In genomic region chr3:94483403-94483802, GRCh38 we compare ENCODE assay signal across 28 cellular contexts.
"Had no signal": no experiment of that assay in that cellular context is flagged by ENCODE, and none has a peak within 500 bp of the region (broad histone marks: within the 10 kb centered on the region; RNA-seq: fewer than 3 reads in every experiment).

No MANE protein-coding gene starts in this region.

- DNase-seq: stimulated activated CD4-positive, alpha-beta T cell treated with anti-CD3 and anti-CD28 coated beads, Interleukin-2, amount 100 ng/mL, for 48 hours; stimulated activated CD4-positive, alpha-beta T cell treated with anti-CD3 and anti-CD28 coated beads, Interleukin-4, amount 100 ng/mL, for 1 hour; stimulated activated CD4-positive, alpha-beta T cell treated with anti-CD3 and anti-CD28 coated beads, Interleukin-4, amount 100 ng/mL, for 24 hours; stimulated activated CD4-positive, alpha-beta T cell treated with anti-CD3 and anti-CD28 coated beads, Interleukin-4, amount 100 ng/mL, for 4 hours; stimulated activated CD8-positive, alpha-beta memory T cell treated with anti-CD3 and anti-CD28 coated beads, Interleukin-4, amount 100 ng/mL, for 48 hours; stimulated activated naive B cell treated with anti-CD40 and anti-IgM and Interleukin-4, amounts not matched to agents 10 μg/mL and 1 μg/mL and 100 μg/mL, for 72 hours; stimulated activated naive CD4-positive, alpha-beta T cell; stimulated activated naive CD4-positive, alpha-beta T cell treated with Interleukin-2 at 50 U/mL for 16 hours; stimulated activated naive CD8-positive, alpha-beta T cell treated with anti-CD3 and anti-CD28 coated beads, Interleukin-15, amount 100 ng/mL, for 72 hours; stimulated activated naive CD8-positive, alpha-beta T cell treated with anti-CD3 and anti-CD28 coated beads, Interleukin-15, Interleukin-2, amounts not matched to agents 100 U/mL and 50 U/mL, for 24 hours; stomach; substantia nigra; thyroid gland; tibial artery; transverse colon; trophoblast cell; upper lobe of left lung; upper lobe of right lung; uterus had no signal

- H3K4me3 ChIP-seq: stomach, suprapubic skin, testis, thoracic aorta, thyroid gland, tibial artery, tibial nerve, transverse colon, upper lobe of left lung, upper lobe of right lung, uterus, vagina had no signal

- H3K27ac ChIP-seq: stomach, suprapubic skin, testis, thoracic aorta, thyroid gland, tibial artery, tibial nerve, upper lobe of left lung, upper lobe of right lung, uterus, vagina had no signal

- H3K36me3 Mint-ChIP-seq: stimulated activated effector memory CD8-positive, alpha-beta T cell treated with anti-CD3 and anti-CD28 coated beads, Interleukin-12 subunit alpha, Interleukin-12 subunit beta, amount 100 ng/mL, for 72 hours; stimulated activated memory B cell treated with anti-CD40 and anti-IgM and Interleukin-4, amounts not matched to agents 10 μg/mL and 1 μg/mL and 100 μg/mL, for 72 hours; stimulated activated naive B cell treated with anti-CD40 and anti-IgM and Interleukin-4, amounts not matched to agents 10 μg/mL and 1 μg/mL and 100 μg/mL, for 72 hours; type B pancreatic cell had no signal

- H3K27ac Mint-ChIP-seq: stimulated activated effector memory CD8-positive, alpha-beta T cell treated with anti-CD3 and anti-CD28 coated beads, Interleukin-12 subunit alpha, Interleukin-12 subunit beta, amount 100 ng/mL, for 72 hours; stimulated activated memory B cell treated with anti-CD40 and anti-IgM and Interleukin-4, amounts not matched to agents 10 μg/mL and 1 μg/mL and 100 μg/mL, for 72 hours; stimulated activated naive B cell treated with anti-CD40 and anti-IgM and Interleukin-4, amounts not matched to agents 10 μg/mL and 1 μg/mL and 100 μg/mL, for 72 hours; stimulated activated naive CD8-positive, alpha-beta T cell treated with anti-CD3 and anti-CD28 coated beads, Interleukin-15, amount 100 ng/mL, for 72 hours; stimulated activated naive CD8-positive, alpha-beta T cell treated with anti-CD3 and anti-CD28 coated beads, Interleukin-15, Interleukin-2, amounts not matched to agents 100 ng/mL and 50 ng/mL, for 24 hours; type B pancreatic cell had no signal

- H3K27me3 ChIP-seq: stomach, suprapubic skin, testis, thyroid gland, tibial artery, tibial nerve, transverse colon, upper lobe of left lung, upper lobe of right lung, uterus, vagina had no signal

- H3K27me3 Mint-ChIP-seq: stimulated activated memory B cell treated with anti-CD40 and anti-IgM and Interleukin-4, amounts not matched to agents 10 μg/mL and 1 μg/mL and 100 μg/mL, for 72 hours; stimulated activated naive B cell treated with anti-CD40 and anti-IgM and Interleukin-4, amounts not matched to agents 10 μg/mL and 1 μg/mL and 100 μg/mL, for 72 hours; stimulated activated naive CD8-positive, alpha-beta T cell treated with anti-CD3 and anti-CD28 coated beads, Interleukin-15, amount 100 ng/mL, for 72 hours; stimulated activated naive CD8-positive, alpha-beta T cell treated with anti-CD3 and anti-CD28 coated beads, Interleukin-15, Interleukin-2, amounts not matched to agents 100 ng/mL and 50 ng/mL, for 24 hours; type B pancreatic cell had no signal

- H3K4me1 Mint-ChIP-seq: stimulated activated effector memory CD8-positive, alpha-beta T cell treated with anti-CD3 and anti-CD28 coated beads, Interleukin-12 subunit alpha, Interleukin-12 subunit beta, amount 100 ng/mL, for 72 hours; stimulated activated memory B cell treated with anti-CD40 and anti-IgM and Interleukin-4, amounts not matched to agents 10 μg/mL and 1 μg/mL and 100 μg/mL, for 72 hours; stimulated activated naive B cell treated with anti-CD40 and anti-IgM and Interleukin-4, amounts not matched to agents 10 μg/mL and 1 μg/mL and 100 μg/mL, for 72 hours; stimulated activated naive CD8-positive, alpha-beta T cell treated with anti-CD3 and anti-CD28 coated beads, Interleukin-15, amount 100 ng/mL, for 72 hours had no signal

- H3K36me3 ChIP-seq: stomach, suprapubic skin, thoracic aorta, thyroid gland, tibial artery, tibial nerve, transverse colon, upper lobe of left lung, upper lobe of right lung, uterus, vagina had no signal

- H3K9me3 ChIP-seq: stomach, suprapubic skin, testis, thoracic aorta, thyroid gland, tibial artery, tibial nerve, transverse colon, upper lobe of left lung, upper lobe of right lung, uterus, vagina had no signal

- H3K4me1 ChIP-seq: stomach, suprapubic skin, testis, thyroid gland, tibial artery, tibial nerve, upper lobe of left lung, upper lobe of right lung, uterus, vagina had no signal

- ATAC-seq: stimulated activated effector memory CD8-positive, alpha-beta T cell treated with anti-CD3 and anti-CD28 coated beads, Interleukin-12 subunit alpha, Interleukin-12 subunit beta, amount 100 ng/mL, for 72 hours; stimulated activated memory B cell treated with anti-CD40 and anti-IgM and Interleukin-4, amounts not matched to agents 10 μg/mL and 1 μg/mL and 100 μg/mL, for 72 hours; stimulated activated naive B cell treated with anti-CD40 and anti-IgM and Interleukin-4, amounts not matched to agents 10 μg/mL and 1 μg/mL and 100 μg/mL, for 72 hours; stimulated activated naive CD8-positive, alpha-beta T cell treated with anti-CD3 and anti-CD28 coated beads, Interleukin-15, amount 100 ng/mL, for 72 hours; stimulated activated naive CD8-positive, alpha-beta T cell treated with anti-CD3 and anti-CD28 coated beads, Interleukin-15, Interleukin-2, amounts not matched to agents 100 U/mL and 50 U/mL, for 24 hours; upper lobe of right lung had no signal

- H3K4me3 Mint-ChIP-seq: stimulated activated effector memory CD8-positive, alpha-beta T cell treated with anti-CD3 and anti-CD28 coated beads, Interleukin-12 subunit alpha, Interleukin-12 subunit beta, amount 100 ng/mL, for 72 hours; stimulated activated memory B cell treated with anti-CD40 and anti-IgM and Interleukin-4, amounts not matched to agents 10 μg/mL and 1 μg/mL and 100 μg/mL, for 72 hours; stimulated activated naive B cell treated with anti-CD40 and anti-IgM and Interleukin-4, amounts not matched to agents 10 μg/mL and 1 μg/mL and 100 μg/mL, for 72 hours; stimulated activated naive CD8-positive, alpha-beta T cell treated with anti-CD3 and anti-CD28 coated beads, Interleukin-15, amount 100 ng/mL, for 72 hours; stimulated activated naive CD8-positive, alpha-beta T cell treated with anti-CD3 and anti-CD28 coated beads, Interleukin-15, Interleukin-2, amounts not matched to agents 100 ng/mL and 50 ng/mL, for 24 hours; type B pancreatic cell had no signal
